In the genomic region with DNA sequence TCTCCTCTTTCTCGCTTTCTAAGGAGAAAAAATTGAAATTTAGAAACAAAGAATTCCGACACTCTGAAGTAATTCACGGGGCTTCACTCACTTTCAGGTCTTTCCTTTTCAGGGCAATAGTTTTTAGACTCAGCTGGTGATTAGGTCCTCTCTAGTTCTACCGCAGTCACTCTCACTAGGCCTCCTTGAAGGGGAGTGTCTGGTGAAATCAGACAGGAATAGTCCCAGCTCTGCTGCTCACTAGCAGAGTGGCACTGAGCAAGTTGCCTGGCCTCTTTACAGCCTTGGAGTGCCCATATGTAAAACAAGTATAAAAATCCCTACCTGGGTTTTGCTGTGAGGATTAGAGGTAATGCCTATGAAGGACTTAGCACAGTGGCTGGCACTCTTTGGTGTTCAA, we compare ENCODE assay signal across 20 cellular contexts.
"Had no signal": no experiment of that assay in that cellular context is flagged by ENCODE, and none has a peak within 500 bp of the region (broad histone marks: within the 10 kb centered on the region; RNA-seq: fewer than 3 reads in every experiment).

No MANE protein-coding gene starts in this region.

- H3K4me3 ChIP-seq: left lung, ovary, psoas muscle, sigmoid colon, stomach, testis, tibial artery had no signal

- H3K36me3 ChIP-seq: ovary had no signal

- DNase-seq: cortex of kidney; effector CD4-positive, alpha-beta T cell; kidney; left lung; mesenchymal stem cell; midbrain; naive thymus-derived CD4-positive, alpha-beta T cell; occipital lobe; ovary; posterior cingulate gyrus; psoas muscle; right cardiac atrium; sigmoid colon; stimulated activated CD4-positive, alpha-beta T cell treated with anti-CD3 and anti-CD28 coated beads, Interleukin-2, amount 100 ng/mL, for 24 hours; stimulated activated CD4-positive, alpha-beta T cell treated with anti-CD3 and anti-CD28 coated beads, Interleukin-4, amount 100 ng/mL, for 24 hours; stimulated activated naive CD4-positive, alpha-beta T cell treated with Interleukin-2 at 50 U/mL for 16 hours; stomach; testis; tibial artery had no signal

- H3K9me3 ChIP-seq: left lung, psoas muscle, sigmoid colon, testis had no signal

- ATAC-seq: left lung; naive thymus-derived CD4-positive, alpha-beta T cell; psoas muscle; right cardiac atrium; stimulated activated effector memory CD8-positive, alpha-beta T cell treated with anti-CD3 and anti-CD28 coated beads, Interleukin-12 subunit alpha, Interleukin-12 subunit beta, amount 100 ng/mL, for 72 hours had no signal

- H3K27ac ChIP-seq: left lung, ovary, psoas muscle, sigmoid colon, stomach, testis, tibial artery had no signal

- H3K27me3 ChIP-seq: left lung, ovary, sigmoid colon, stomach, testis, tibial artery had no signal

- H3K4me1 ChIP-seq: left lung, psoas muscle, sigmoid colon, stomach, testis, tibial artery had no signal
